9 cellular contexts compared by ENCODE assay signal in the genomic region with DNA sequence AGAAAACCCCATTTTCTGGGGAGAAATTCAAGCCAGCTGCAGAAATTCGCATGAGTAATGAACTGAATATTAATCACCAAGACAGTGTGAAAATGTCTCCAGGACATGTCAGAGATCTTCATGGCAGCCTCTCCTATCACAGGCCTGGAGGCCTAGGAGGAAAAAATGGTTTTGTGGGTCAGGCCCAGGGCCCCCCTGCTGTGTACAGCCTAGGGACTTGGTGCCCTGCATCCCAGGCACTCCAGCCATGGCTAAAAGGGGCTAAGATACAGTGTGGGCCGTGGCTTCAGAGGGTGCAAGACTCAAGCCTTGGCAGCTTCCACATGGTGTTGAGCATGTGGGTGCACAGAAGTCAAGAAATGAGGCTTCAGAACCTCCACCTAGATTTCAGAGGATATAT.
"Had no signal": no experiment of that assay in that cellular context is flagged by ENCODE, and none has a peak within 500 bp of the region (broad histone marks: within the 10 kb centered on the region; RNA-seq: fewer than 3 reads in every experiment).

No MANE protein-coding gene starts in this region.

- H3K4me3 ChIP-seq: GM23338 had no signal

- ATAC-seq: GM23338 had no signal

- H3K4me2 ChIP-seq: GM23338 had no signal

- DNase-seq: H9, HCEC 1CT, HFFc6, Kasumi-1, KG1 had no signal

- FAIRE-seq: H1, H54, HTR-8/SVneo had no signal

- H2AFZ ChIP-seq: GM23338 had no signal
